Comparison of ENCODE assay signal across 28 cellular contexts in the genomic region with DNA sequence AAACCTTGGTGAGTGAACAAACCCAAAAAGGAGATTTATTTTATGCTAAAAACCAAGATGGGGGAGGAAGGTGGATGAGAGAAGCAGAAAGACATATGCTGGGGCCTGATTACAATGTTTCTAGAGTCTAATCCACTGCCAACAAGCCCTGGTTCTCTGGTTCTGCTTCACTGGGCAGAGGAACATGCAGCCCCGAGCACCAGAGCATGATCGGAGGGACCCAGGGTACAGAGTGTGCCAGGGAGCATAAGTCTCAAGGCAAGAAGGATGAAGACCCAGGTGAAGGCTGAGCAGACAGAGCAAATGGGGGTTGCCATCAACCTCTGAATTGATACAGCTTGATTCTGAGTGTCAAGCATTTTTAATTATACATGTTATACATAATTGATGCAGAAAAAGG. TPM values are rescaled to one million over a fixed set of nuclear protein-coding genes. Genes with fewer than 3 reads are reported as not detected.
"Had no signal": no experiment of that assay in that cellular context is flagged by ENCODE, and none has a peak within 500 bp of the region (broad histone marks: within the 10 kb centered on the region; RNA-seq: fewer than 3 reads in every experiment).

No MANE protein-coding gene starts in this region.

- ATAC-seq: activated CD8-positive, alpha-beta memory T cell treated with anti-CD3 and anti-CD28 coated beads, Interleukin-2, amount 10 ng/mL, durations not matched to agents 7 days and 5 days; body of pancreas; K562; PC-3 had no signal

- H3K27me3 ChIP-seq: adrenal gland, body of pancreas had no signal

- H3K27ac Mint-ChIP-seq: activated B cell treated with CpG ODN at 0.5 μM for 24 hours; activated CD4-positive, alpha-beta memory T cell treated with anti-CD3 and anti-CD28 coated beads, Interleukin-2, amount 10 ng/mL, durations not matched to agents 7 days and 5 days; activated CD8-positive, alpha-beta memory T cell treated with anti-CD3 and anti-CD28 coated beads, Interleukin-2, amount 10 ng/mL, durations not matched to agents 7 days and 5 days; activated naive CD4-positive, alpha-beta T cell treated with anti-CD3 and anti-CD28 coated beads, Interleukin-2, amount 50 U/mL, for 24 hours had no signal

- H3K27me3 Mint-ChIP-seq: activated naive CD4-positive, alpha-beta T cell treated with anti-CD3 and anti-CD28 coated beads, Interleukin-2, amount 50 U/mL, for 24 hours had no signal

- H3K9me3 ChIP-seq: adrenal gland, body of pancreas had no signal

- H3K4me1 Mint-ChIP-seq: central memory CD8-positive, alpha-beta T cell had no signal

- H3K4me1 ChIP-seq: adrenal gland had no signal

- H3K4me3 Mint-ChIP-seq: activated B cell treated with CpG ODN at 0.5 μM for 24 hours; activated CD4-positive, alpha-beta memory T cell treated with anti-CD3 and anti-CD28 coated beads, Interleukin-2, amount 10 ng/mL, durations not matched to agents 7 days and 5 days; activated CD8-positive, alpha-beta memory T cell treated with anti-CD3 and anti-CD28 coated beads, Interleukin-2, amount 10 ng/mL, durations not matched to agents 7 days and 5 days; activated naive CD4-positive, alpha-beta T cell treated with anti-CD3 and anti-CD28 coated beads, Interleukin-2, amount 50 U/mL, for 24 hours; central memory CD8-positive, alpha-beta T cell had no signal

- H3K9me3 Mint-ChIP-seq: activated CD4-positive, alpha-beta memory T cell treated with anti-CD3 and anti-CD28 coated beads, Interleukin-2, amount 10 ng/mL, durations not matched to agents 7 days and 5 days; activated naive CD4-positive, alpha-beta T cell treated with anti-CD3 and anti-CD28 coated beads, Interleukin-2, amount 50 U/mL, for 24 hours; activated T-helper 2 cell treated with anti-CD3 and anti-CD28 coated beads, Interferon-gamma antibody, Interleukin-2, Interleukin-4, amounts not matched to agents 10 μg/mL and 5 μg/mL and 100 μg/mL, durations not matched to agents 14 hours and 24 hours and 36 hours; central memory CD8-positive, alpha-beta T cell had no signal

- H3K36me3 Mint-ChIP-seq: activated CD8-positive, alpha-beta memory T cell treated with anti-CD3 and anti-CD28 coated beads, Interleukin-2, amount 10 ng/mL, durations not matched to agents 7 days and 5 days; activated naive CD4-positive, alpha-beta T cell treated with anti-CD3 and anti-CD28 coated beads, Interleukin-2, amount 50 U/mL, for 24 hours had no signal

- H3K4me3 ChIP-seq: adrenal gland, body of pancreas, K562 had no signal

- DNase-seq: activated B cell treated with CpG ODN at 0.5 μM for 24 hours; activated CD4-positive, alpha-beta memory T cell treated with anti-CD3 and anti-CD28 coated beads, Interleukin-2, amount 10 ng/mL, durations not matched to agents 7 days and 5 days; activated CD4-positive, alpha-beta T cell treated with anti-CD3 and anti-CD28 coated beads for 4 hours; activated CD4-positive, CD25-positive, alpha-beta regulatory T cell treated with anti-CD3 and anti-CD28 coated beads, Interleukin-2, amount 50 U/mL, for 72 hours; activated CD8-positive, alpha-beta memory T cell treated with anti-CD3 and anti-CD28 coated beads for 24 hours; activated CD8-positive, alpha-beta memory T cell treated with anti-CD3 and anti-CD28 coated beads, Interleukin-2, amount 10 ng/mL, durations not matched to agents 7 days and 5 days; activated CD8-positive, alpha-beta memory T cell treated with anti-CD3 and anti-CD28 coated beads, Interleukin-2, amount 50 U/mL, for 48 hours; activated gamma-delta T cell; activated naive CD4-positive, alpha-beta T cell treated with Interleukin-2 at 50 U/mL for 16 hours; adrenal gland; body of pancreas; NCI-H1105; NCI-H1417 treated with DMSO at 0.1 percent for 48 hours; NCI-H2029; NCI-H345; NCI-H524 treated with DMSO at 0.1 percent for 48 hours; PC-3; Right ventricle myocardium superior; SW 1271; T-helper 1 cell; T-helper 2 cell; T-helper 9 cell had no signal

- H3K27ac ChIP-seq: adrenal gland, VCaP had no signal

- H3K36me3 ChIP-seq: adrenal gland had no signal

RNA-seq across cellular contexts. Expression of a gene that starts 30.7 kb away (rescaled TPM):
- total RNA-seq: activated B cell treated with CpG ODN at 0.5 μM for 24 hours; activated CD4-positive, alpha-beta memory T cell treated with anti-CD3 and anti-CD28 coated beads, Interleukin-2, amount 10 ng/mL, durations not matched to agents 7 days and 5 days; activated CD8-positive, alpha-beta memory T cell treated with anti-CD3 and anti-CD28 coated beads, Interleukin-2, amount 10 ng/mL, durations not matched to agents 7 days and 5 days; activated T-helper 2 cell treated with anti-CD3 and anti-CD28 coated beads, Interferon-gamma antibody, Interleukin-2, Interleukin-4, amounts not matched to agents 10 μg/mL and 5 μg/mL and 100 μg/mL, durations not matched to agents 14 hours and 24 hours and 36 hours; bronchial epithelial cell; K562; PC-3 had no signal
